Comparison of ENCODE assay signal across 9 cellular contexts in the genomic region with DNA sequence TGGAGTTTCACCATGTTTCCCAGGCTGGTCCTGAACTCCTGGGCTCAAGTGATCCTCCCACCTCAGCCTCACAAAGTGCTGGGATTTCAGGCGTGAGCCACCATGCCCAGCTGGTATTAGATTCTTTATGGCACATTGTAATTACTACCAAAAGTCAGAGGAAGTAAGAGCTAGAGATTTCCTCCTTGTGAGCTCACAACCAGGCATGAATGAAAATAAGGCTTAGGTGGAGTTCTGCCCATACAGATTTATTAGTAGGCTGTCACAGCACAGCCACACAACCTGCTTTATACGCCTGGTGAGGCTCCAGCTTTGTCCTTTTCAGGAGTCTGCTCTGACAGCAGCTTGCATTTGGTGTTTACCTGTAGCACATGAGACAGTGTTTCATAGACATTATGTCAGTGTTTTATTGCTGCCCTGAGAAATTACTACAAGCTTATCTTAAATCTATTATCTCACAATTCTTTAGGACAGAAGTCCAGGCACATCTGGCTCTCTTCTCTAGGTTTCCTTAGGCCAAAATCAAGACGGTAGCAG.
DNase-seq lines count a peak whose midpoint lies in the region; TF ChIP-seq lines count a peak whose summit lies in the region.
"Had no signal": no experiment of that assay in that cellular context is flagged by ENCODE, and none has a peak within 500 bp of the region (broad histone marks: within the 10 kb centered on the region; RNA-seq: fewer than 3 reads in every experiment).

No MANE protein-coding gene starts in this region.

- H3K27ac Mint-ChIP-seq in mesothelial cell of epicardium: peak overlapping the region; percentile 97

- H3K4me3 Mint-ChIP-seq in mesothelial cell of epicardium: no peak overlapping the region

- DNase-seq in LoVo (ENCODE audit: low spot score) (peak; percentile 28), astrocyte of the hippocampus (ENCODE audit: low read depth, low spot score) (peak; percentile 59), mesothelial cell of epicardium (ENCODE audit: low spot score in 2 of 2, unreplicated experiment in 2 of 2) (no peak), medulla oblongata (ENCODE audit: extremely low spot score) (no peak), tibial nerve (ENCODE audit: low spot score in 2 of 2) (no peak), KG1 (lab: John Stamatoyannopoulos, UW) (no peak)
- no peak for DNase-seq in stimulated activated CD4-positive, alpha-beta T cell treated with anti-CD3 and anti-CD28 coated beads, Interleukin-4, amount 100 ng/mL, for 24 hours
- DNase-seq: NCI-H748 treated with DMSO at 0.1 percent for 48 hours had no signal

- H2AFZ ChIP-seq in ACC112 (ENCODE audit: low read length, unreplicated experiment): peak overlapping the region; percentile 49

- TF ChIP-seq POLR2A in tibial nerve (IDR thresholded peaks at IDR 0.05): no peak

- H3K27me3 ChIP-seq in ACC112 (ENCODE audit: insufficient read depth, low read length) (no peaks in the 10 kb centered on the region), tibial nerve (no peaks in the 10 kb centered on the region)

- peaks cover 11% of the 10 kb centered on the region for H3K36me3 Mint-ChIP-seq in mesothelial cell of epicardium

- no peaks in the 10 kb centered on the region for H3K27me3 Mint-ChIP-seq in mesothelial cell of epicardium (ENCODE audit: low read depth)

- no peaks in the 10 kb centered on the region for H3K9me3 ChIP-seq in tibial nerve

- WGBS in tibial nerve, 2 donors: 73 to 77% methylated on average over 3 of the region's 3 CpGs

- H3K9me3 Mint-ChIP-seq in mesothelial cell of epicardium: no peaks in the 10 kb centered on the region

- TF ChIP-seq EP300 in tibial nerve (IDR thresholded peaks at IDR 0.05): no peak

- TF ChIP-seq CTCF in mesothelial cell of epicardium (IDR thresholded peaks at IDR 0.05; ENCODE audit: unreplicated experiment) (no peak), tibial nerve (IDR thresholded peaks at IDR 0.05) (no peak)

- H3K4me3 ChIP-seq in ACC112 (ENCODE audit: low read depth, low read length) (no peak overlapping the region), tibial nerve (no peak overlapping the region)

- peaks cover 73% of the 10 kb centered on the region for H3K4me1 Mint-ChIP-seq in mesothelial cell of epicardium

- peaks cover 5% of the 10 kb centered on the region for H3K79me2 ChIP-seq in ACC112 (ENCODE audit: control insufficient read depth, insufficient read depth, low read length, unreplicated experiment)

- H3K27ac ChIP-seq in ACC112 (ENCODE audit: low read depth, low read length) (peak overlapping the region; percentile 83), tibial nerve (peak overlapping the region in 2 of 4 donors; percentile 23 to 83)

- peaks cover 29% of the 10 kb centered on the region for H3K4me1 ChIP-seq in ACC112 (ENCODE audit: control insufficient read depth, insufficient read depth, low read length, unreplicated experiment)
- H3K4me1 ChIP-seq in tibial nerve: peaks cover 0 to 54% (median 16%) of the 10 kb centered on the region in 4 donors

- H3K36me3 ChIP-seq in ACC112 (ENCODE audit: insufficient read depth, low read length) (no peaks in the 10 kb centered on the region), tibial nerve (no peaks in the 10 kb centered on the region)

Comparison
In these comparisons a context has a peak if more than half of its experiments do, and no peak if none do; other contexts are left out.
1. DNase-seq: peak in LoVo (single experiment) and astrocyte of the hippocampus (single experiment); none in mesothelial cell of epicardium (0 of 2), medulla oblongata (single experiment), tibial nerve (0 of 2), KG1 (single experiment) and stimulated activated CD4-positive, alpha-beta T cell treated with anti-CD3 and anti-CD28 coated beads, Interleukin-4, amount 100 ng/mL, for 24 hours (single experiment).